9 cellular contexts compared by ENCODE assay signal in genomic region chr12:124557518-124558223, GRCh38. TPM values are rescaled to one million over a fixed set of nuclear protein-coding genes. Genes with fewer than 3 reads are reported as not detected.
DNase-seq lines count a peak whose midpoint lies in the region; ATAC-seq and TF ChIP-seq lines count a peak whose summit lies in the region.
"Had no signal": no experiment of that assay in that cellular context is flagged by ENCODE, and none has a peak within 500 bp of the region (broad histone marks: within the 10 kb centered on the region; RNA-seq: fewer than 3 reads in every experiment).

No MANE protein-coding gene starts in this region.

- no peak overlapping the region for H3K4me3 ChIP-seq in GM23248

- in situ Hi-C loops in GM23248 (cut with MboI) = no loop called here

- H3K9ac ChIP-seq in GM23248 = no peak overlapping the region

- DNase-seq in NCI-H146 (lab: John Stamatoyannopoulos, UW) (peak; percentile 87), iPS-NIHi7 (ENCODE audit: extremely low spot score) (peak; percentile 50), substantia nigra (lab: John Stamatoyannopoulos, UW) (peak in 1 of 49 donors; percentile 86), HuH-7 (ENCODE audit: low spot score) (no peak), GM23248 (no peak), cortex of kidney (lab: John Stamatoyannopoulos, UW) (no peak)
- DNase-seq: activated CD4-positive, CD25-positive, alpha-beta regulatory T cell; activated T-cell treated with anti-CD3 and anti-CD28 coated beads, Interleukin-2, amount 50 U/mL, for 4 hours had no signal

- WGBS in GM23248 (ENCODE audit: low coverage in 1 of 2, low lambda C conversion rate in 2 of 2, missing lambda C conversion rate in 2 of 2), 2 experiments = 74 to 78% methylated on average over 15 of the region's 15 CpGs

- H3K27me3 ChIP-seq in GM23248 (replicated peaks; ENCODE audit: insufficient read depth) = no peaks in the 10 kb centered on the region

- H3K36me3 ChIP-seq in GM23248 (ENCODE audit: low read depth) = no peaks in the 10 kb centered on the region

- no peak overlapping the region for H3K4me2 ChIP-seq in GM23248 (ENCODE audit: unreplicated experiment)

- H3K9me2 ChIP-seq in GM23248 (ENCODE audit: insufficient read depth) = no peaks in the 10 kb centered on the region

- peak; percentile 32; the same call in 1 of the 3 replicates for ATAC-seq in SK-N-SH treated with all-trans-retinoic acid at 6 μM for 48 hours
- ATAC-seq: activated T-cell treated with anti-CD3 and anti-CD28 coated beads, Interleukin-2, amount 50 U/mL, for 4 hours had no signal

- H3K79me2 ChIP-seq in GM23248 (ENCODE audit: insufficient read depth) = peaks cover 98% of the 10 kb centered on the region

- no peaks in the 10 kb centered on the region for H3K9me3 ChIP-seq in GM23248 (ENCODE audit: low read depth)

- H4K20me1 ChIP-seq in GM23248 (ENCODE audit: insufficient read depth) = peaks cover 15% of the 10 kb centered on the region; the same call in 1 of the 2 replicates

- H3K27ac ChIP-seq in substantia nigra (ENCODE audit: low read depth, low read length, poor library complexity, severe bottlenecking) (peak overlapping the region; percentile 87), GM23248 (no peak overlapping the region)

- no peak overlapping the region for H2AFZ ChIP-seq in GM23248

- H3K4me1 ChIP-seq in GM23248 (ENCODE audit: insufficient read depth) = no peaks in the 10 kb centered on the region

- 0 out of 2 replicates have a peak, but pooled peaks cover 5% of the 10 kb centered on the region for H3F3A ChIP-seq in GM23248 (ENCODE audit: insufficient read depth)

TF ChIP-seq in SK-N-SH treated with all-trans-retinoic acid at 6 μM for 48 hours, 23 proteins besides CTCF, POLR2A, EP300 and RAD21:
- TF ChIP-seq CSRNP3 (CRISPR knock-in tag; IDR thresholded peaks at IDR 0.05) (no peak), RARB (CRISPR knock-in tag; IDR thresholded peaks at IDR 0.05) (no peak), SNAI2 (CRISPR knock-in tag; IDR thresholded peaks at IDR 0.05) (no peak), TOX (CRISPR knock-in tag; IDR thresholded peaks at IDR 0.05; ENCODE audit: borderline replicate concordance) (no peak), ZC3H10 (CRISPR knock-in tag; IDR thresholded peaks at IDR 0.05) (no peak), ZFP3 (CRISPR knock-in tag; IDR thresholded peaks at IDR 0.05) (no peak), POU6F1 (CRISPR knock-in tag; IDR thresholded peaks at IDR 0.05; ENCODE audit: borderline replicate concordance, low read depth) (no peak), PATZ1 (CRISPR knock-in tag; IDR thresholded peaks at IDR 0.05; ENCODE audit: borderline replicate concordance) (no peak)
- TF ChIP-seq, protein P1, sequence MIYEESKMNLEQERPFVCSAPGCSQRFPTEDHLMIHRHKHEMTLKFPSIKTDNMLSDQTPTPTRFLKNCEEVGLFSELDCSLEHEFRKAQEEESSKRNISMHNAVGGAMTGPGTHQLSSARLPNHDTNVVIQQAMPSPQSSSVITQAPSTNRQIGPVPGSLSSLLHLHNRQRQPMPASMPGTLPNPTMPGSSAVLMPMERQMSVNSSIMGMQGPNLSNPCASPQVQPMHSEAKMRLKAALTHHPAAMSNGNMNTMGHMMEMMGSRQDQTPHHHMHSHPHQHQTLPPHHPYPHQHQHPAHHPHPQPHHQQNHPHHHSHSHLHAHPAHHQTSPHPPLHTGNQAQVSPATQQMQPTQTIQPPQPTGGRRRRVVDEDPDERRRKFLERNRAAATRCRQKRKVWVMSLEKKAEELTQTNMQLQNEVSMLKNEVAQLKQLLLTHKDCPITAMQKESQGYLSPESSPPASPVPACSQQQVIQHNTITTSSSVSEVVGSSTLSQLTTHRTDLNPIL (CRISPR knock-in tag; IDR thresholded peaks at IDR 0.05; ENCODE audit: low read depth) = no peak
TF ChIP-seq in SK-N-SH treated with all-trans-retinoic acid at 6 μM for 48 hours: peak in this region for 0.

RNA-seq across cellular contexts. Expression of gene NCOR2, which starts 9.7 kb away (rescaled TPM):
- total RNA-seq in GM23248 (2014; rRNA removed; shearing (Covaris generic)) = 37.7 and 66.0 TPM in 2 replicates
- polyA plus RNA-seq in GM23248 (2016; fragmentation: Nextera tagmentation; extraction: Ambion mirVana) = 40.8 and 43.5 TPM in 2 replicates

Comparison
In these comparisons a context has a peak if more than half of its experiments do, and no peak if none do; other contexts are left out.
1. DNase-seq: peak in NCI-H146 (single experiment) and iPS-NIHi7 (single experiment); none in HuH-7 (single experiment), GM23248 (single experiment) and cortex of kidney (single experiment).